ENCODE assay signal across 1 cellular context in the genomic region with DNA sequence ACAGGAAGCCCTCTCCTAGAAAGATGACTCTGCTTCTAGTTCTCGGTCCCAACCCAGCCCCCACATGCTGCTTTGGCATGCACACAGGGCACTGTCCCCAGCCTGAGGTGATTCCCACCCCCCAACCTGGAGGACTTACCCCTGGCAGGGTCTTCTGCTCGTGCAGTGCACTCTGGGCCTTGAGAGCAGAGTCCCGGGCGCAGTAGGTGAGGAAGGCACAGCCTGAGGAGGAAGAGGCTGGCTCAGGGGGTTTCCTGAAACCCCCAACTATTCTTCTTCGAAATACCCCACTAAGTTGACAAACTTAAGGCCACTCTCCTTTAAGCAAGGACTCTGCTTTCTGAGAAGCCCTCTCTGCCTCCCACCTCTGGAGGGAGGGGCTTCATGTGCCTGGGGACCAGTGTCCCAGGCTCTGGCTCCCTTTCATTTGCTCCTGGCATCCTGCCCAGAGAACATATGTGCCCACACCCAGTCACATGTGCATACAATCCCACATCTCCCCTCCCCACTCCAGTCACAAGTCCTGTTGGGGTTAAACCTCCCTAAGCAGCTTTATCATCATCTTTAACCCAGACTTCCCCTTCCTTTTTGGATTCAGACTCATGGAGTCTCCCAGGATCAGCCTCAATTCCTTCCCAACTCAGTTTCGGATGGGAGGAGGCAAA.
TF ChIP-seq lines count a peak whose summit lies in the region.

No MANE protein-coding gene starts in this region.

TF ChIP-seq in SK-N-SH, 30 proteins besides CTCF, POLR2A, EP300 and RAD21 (continued from another document):
- TF ChIP-seq, protein P1, sequence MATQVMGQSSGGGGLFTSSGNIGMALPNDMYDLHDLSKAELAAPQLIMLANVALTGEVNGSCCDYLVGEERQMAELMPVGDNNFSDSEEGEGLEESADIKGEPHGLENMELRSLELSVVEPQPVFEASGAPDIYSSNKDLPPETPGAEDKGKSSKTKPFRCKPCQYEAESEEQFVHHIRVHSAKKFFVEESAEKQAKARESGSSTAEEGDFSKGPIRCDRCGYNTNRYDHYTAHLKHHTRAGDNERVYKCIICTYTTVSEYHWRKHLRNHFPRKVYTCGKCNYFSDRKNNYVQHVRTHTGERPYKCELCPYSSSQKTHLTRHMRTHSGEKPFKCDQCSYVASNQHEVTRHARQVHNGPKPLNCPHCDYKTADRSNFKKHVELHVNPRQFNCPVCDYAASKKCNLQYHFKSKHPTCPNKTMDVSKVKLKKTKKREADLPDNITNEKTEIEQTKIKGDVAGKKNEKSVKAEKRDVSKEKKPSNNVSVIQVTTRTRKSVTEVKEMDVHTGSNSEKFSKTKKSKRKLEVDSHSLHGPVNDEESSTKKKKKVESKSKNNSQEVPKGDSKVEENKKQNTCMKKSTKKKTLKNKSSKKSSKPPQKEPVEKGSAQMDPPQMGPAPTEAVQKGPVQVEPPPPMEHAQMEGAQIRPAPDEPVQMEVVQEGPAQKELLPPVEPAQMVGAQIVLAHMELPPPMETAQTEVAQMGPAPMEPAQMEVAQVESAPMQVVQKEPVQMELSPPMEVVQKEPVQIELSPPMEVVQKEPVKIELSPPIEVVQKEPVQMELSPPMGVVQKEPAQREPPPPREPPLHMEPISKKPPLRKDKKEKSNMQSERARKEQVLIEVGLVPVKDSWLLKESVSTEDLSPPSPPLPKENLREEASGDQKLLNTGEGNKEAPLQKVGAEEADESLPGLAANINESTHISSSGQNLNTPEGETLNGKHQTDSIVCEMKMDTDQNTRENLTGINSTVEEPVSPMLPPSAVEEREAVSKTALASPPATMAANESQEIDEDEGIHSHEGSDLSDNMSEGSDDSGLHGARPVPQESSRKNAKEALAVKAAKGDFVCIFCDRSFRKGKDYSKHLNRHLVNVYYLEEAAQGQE (IDR thresholded peaks at IDR 0.05; ENCODE audit: low read depth, low read length), result no peak
